Comparison of ENCODE assay signal across 7 cellular contexts in genomic region chr9:125650271-125650737, GRCh38. TPM values are rescaled to one million over a fixed set of nuclear protein-coding genes. Genes with fewer than 3 reads are reported as not detected.
DNase-seq lines count a peak whose midpoint lies in the region; ATAC-seq and TF ChIP-seq lines count a peak whose summit lies in the region.

No MANE protein-coding gene starts in this region.

- 26 to 35% methylated on average over 3 of the region's 3 CpGs for WGBS in esophagus squamous epithelium, 2 donors

- H3K9me3 ChIP-seq in colonic mucosa (no peaks in the 10 kb centered on the region), esophagus squamous epithelium (no peaks in the 10 kb centered on the region)

- peak; percentile 69 for ATAC-seq in GM18519 (IDR thresholded peaks at IDR 0.05; ENCODE audit: low FRiP score, unreplicated experiment)
- peak; percentile 87 for ATAC-seq in stimulated activated effector memory CD8-positive, alpha-beta T cell treated with anti-CD3 and anti-CD28 coated beads, Interleukin-12 subunit alpha, Interleukin-12 subunit beta, amount 100 ng/mL, for 72 hours

- H3K9ac ChIP-seq in colonic mucosa (ENCODE audit: low read depth in 2 of 2, low read length in 2 of 2), result no peak overlapping the region

- H3K4me1 ChIP-seq in colonic mucosa (no peaks in the 10 kb centered on the region), esophagus squamous epithelium (peaks cover 6 to 42% (median 9%) of the 10 kb centered on the region in 3 donors)

- H3K4me1 Mint-ChIP-seq in stimulated activated effector memory CD8-positive, alpha-beta T cell treated with anti-CD3 and anti-CD28 coated beads, Interleukin-12 subunit alpha, Interleukin-12 subunit beta, amount 100 ng/mL, for 72 hours, result peaks cover 50% of the 10 kb centered on the region

- H3K36me3 ChIP-seq in colonic mucosa (no peaks in the 10 kb centered on the region), esophagus squamous epithelium (peaks cover 0 to 11% (median 0%) of the 10 kb centered on the region in 3 donors)

- peak overlapping the region; percentile 21 for H3K4me3 Mint-ChIP-seq in stimulated activated effector memory CD8-positive, alpha-beta T cell treated with anti-CD3 and anti-CD28 coated beads, Interleukin-12 subunit alpha, Interleukin-12 subunit beta, amount 100 ng/mL, for 72 hours

- H3K4me3 ChIP-seq in colonic mucosa, result no peak overlapping the region
- no peak overlapping the region for H3K4me3 ChIP-seq in esophagus squamous epithelium

- no peaks in the 10 kb centered on the region for H3K9me3 Mint-ChIP-seq in stimulated activated effector memory CD8-positive, alpha-beta T cell treated with anti-CD3 and anti-CD28 coated beads, Interleukin-12 subunit alpha, Interleukin-12 subunit beta, amount 100 ng/mL, for 72 hours

- H3K27ac Mint-ChIP-seq in stimulated activated effector memory CD8-positive, alpha-beta T cell treated with anti-CD3 and anti-CD28 coated beads, Interleukin-12 subunit alpha, Interleukin-12 subunit beta, amount 100 ng/mL, for 72 hours, result peak overlapping the region; percentile 40

- no peak for TF ChIP-seq POLR2A in esophagus squamous epithelium (IDR thresholded peaks at IDR 0.05)

- DNase-seq in HCEC 1CT (peak; percentile 85), NAMALWA (ENCODE audit: low spot score) (peak; percentile 34), colonic mucosa (no peak), NCI-H1092 (lab: John Stamatoyannopoulos, UW) (no peak), esophagus squamous epithelium (lab: John Stamatoyannopoulos, UW) (no peak)
- no peak for DNase-seq in stimulated activated effector memory CD8-positive, alpha-beta T cell treated with anti-CD3 and anti-CD28 coated beads, Interleukin-12 subunit alpha, Interleukin-12 subunit beta, amount 100 ng/mL, for 72 hours (ENCODE audit: low spot score in 2 of 2)

- H3K36me3 Mint-ChIP-seq in stimulated activated effector memory CD8-positive, alpha-beta T cell treated with anti-CD3 and anti-CD28 coated beads, Interleukin-12 subunit alpha, Interleukin-12 subunit beta, amount 100 ng/mL, for 72 hours, result no peaks in the 10 kb centered on the region

- TF ChIP-seq CTCF in colonic mucosa (IDR thresholded peaks at IDR 0.05), result no peak
- no peak for TF ChIP-seq CTCF in esophagus squamous epithelium (IDR thresholded peaks at IDR 0.05)

- intact Hi-C loops in colonic mucosa (cut with DNase I), result no loop called here
- intact Hi-C loops in esophagus squamous epithelium (cut with DNase I), result no loop called here

- H3K27ac ChIP-seq in colonic mucosa (peak overlapping the region; percentile 28), esophagus squamous epithelium (peak overlapping the region in 1 of 4 donors; percentile 63)

- H3K27me3 ChIP-seq in colonic mucosa, result no peaks in the 10 kb centered on the region
- no peaks in the 10 kb centered on the region for H3K27me3 ChIP-seq in esophagus squamous epithelium

RNA-seq across cellular contexts. Expression of gene MAPKAP1, which starts 56.7 kb away (rescaled TPM):
- total RNA-seq in colonic mucosa, result 10 to 100 TPM; 54.9 to 70.1 TPM
- total RNA-seq in esophagus squamous epithelium, result 10 to 100 TPM; 59.0 to 87.0 (median 70.9) TPM

Comparison
In these comparisons a context has a peak if more than half of its experiments do, and no peak if none do; other contexts are left out.
1. DNase-seq: peak in HCEC 1CT (single experiment) and NAMALWA (single experiment); none in colonic mucosa (single experiment), stimulated activated effector memory CD8-positive, alpha-beta T cell treated with anti-CD3 and anti-CD28 coated beads, Interleukin-12 subunit alpha, Interleukin-12 subunit beta, amount 100 ng/mL, for 72 hours (0 of 2), NCI-H1092 (single experiment) and esophagus squamous epithelium (single experiment).